In the genomic region with DNA sequence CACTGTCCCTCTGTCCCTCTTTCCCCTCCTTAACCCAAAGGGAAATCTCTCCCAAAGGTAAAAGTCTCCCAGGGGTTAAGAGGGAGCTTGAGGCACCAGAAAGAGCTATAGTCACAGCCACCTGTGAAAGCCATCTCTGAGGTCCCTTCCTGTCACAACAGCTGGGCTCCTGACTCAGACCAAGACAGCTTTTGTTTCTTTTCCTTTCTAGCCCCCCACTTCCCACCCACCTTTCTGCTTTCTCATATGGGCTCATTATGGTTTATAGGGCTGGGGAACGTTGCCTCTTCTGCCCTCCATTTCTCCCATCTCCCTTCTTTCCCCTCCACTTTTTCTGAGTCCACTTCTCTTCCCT, we compare ENCODE assay signal across 8 cellular contexts. TPM values are rescaled to one million over a fixed set of nuclear protein-coding genes. Genes with fewer than 3 reads are reported as not detected.
A peak's percentile ranks its signal among the peaks of the same experiment; 100 is the strongest.
DNase-seq lines count a peak whose midpoint lies in the region; ATAC-seq and TF ChIP-seq lines count a peak whose summit lies in the region.

No MANE protein-coding gene starts in this region.

- H3K4me1 Mint-ChIP-seq in Caco-2 (ENCODE audit: low read depth, unreplicated experiment), result peaks cover 21% of the 10 kb centered on the region

- intact Hi-C loops in Caco-2 (cut with micrococcal nuclease; ENCODE audit: unreplicated experiment), result no loop called here
- intact Hi-C loops in lower lobe of right lung (cut with DNase I), result no loop called here
- intact Hi-C loops in vagina (cut with DNase I), result no loop called here

- H3K36me3 ChIP-seq in Caco-2 (ENCODE audit: control insufficient read depth, insufficient read depth, low read length) (no peaks in the 10 kb centered on the region), lower lobe of right lung (no peaks in the 10 kb centered on the region), vagina (no peaks in the 10 kb centered on the region)

- DNase-seq in Caco-2 (no peak), lower lobe of right lung (no peak), vagina (ENCODE audit: extremely low spot score in 2 of 2) (peak in 1 of 2 donors; percentile 81), GF-D8 (lab: John Stamatoyannopoulos, UW) (no peak), amygdala (lab: John Stamatoyannopoulos, UW) (no peak), ecto neural progenitor cell (ENCODE audit: low spot score) (no peak)

- POLR2A ChIA-PET in Caco-2 (lab: Charles Lee), result interaction anchor here (0.5 to 2.0 kb wide), 5 partner anchors 17 to 142 kb away, joined by 3 to 45 read pairs (median 6); a partner anchor contains a TSS

- CTCF ChIA-PET in Caco-2 (lab: Charles Lee), result interaction anchor here (1.1 to 2.6 kb wide), 2 partner anchors 19 to 51 kb away, joined by 3 to 18 read pairs; a partner anchor contains a TSS

- 0% methylated on average over 1 of the region's 1 CpG for WGBS in adipose tissue, 3 donors

- H3K36me3 Mint-ChIP-seq in Caco-2 (ENCODE audit: insufficient read depth, unreplicated experiment), result peaks cover 5% of the 10 kb centered on the region

- BruUV-seq in Caco-2 (replicated peaks; lab: Mats Ljungman, UMichigan), result TSS peak; percentile 24

- H3K4me3 ChIP-seq in Caco-2 (ENCODE audit: low read depth, low read length) (peak overlapping the region; percentile 51), lower lobe of right lung (peak overlapping the region; percentile 64), vagina (peak overlapping the region; percentile 50 to 55)

- no peak for TF ChIP-seq CTCF in Caco-2 (IDR thresholded peaks at IDR 0.05; ENCODE audit: insufficient read depth in 1 of 2, low read depth in 1 of 2, low read length in 1 of 2, severe bottlenecking in 1 of 2, unreplicated experiment in 1 of 2)
- TF ChIP-seq CTCF in lower lobe of right lung (IDR thresholded peaks at IDR 0.05), result no peak
- TF ChIP-seq CTCF in vagina (IDR thresholded peaks at IDR 0.05), result no peak

- ATAC-seq in HG02852 (IDR thresholded peaks at IDR 0.05; ENCODE audit: unreplicated experiment), result peak; percentile 5
- ATAC-seq in lower lobe of right lung, result no peak

- H3K27me3 ChIP-seq in Caco-2 (replicated peaks; ENCODE audit: control insufficient read depth, insufficient read depth, low read length), result no peaks in the 10 kb centered on the region
- H3K27me3 ChIP-seq in lower lobe of right lung (ENCODE audit: low read depth), result no peaks in the 10 kb centered on the region
- H3K27me3 ChIP-seq in vagina, result no peaks in the 10 kb centered on the region

- H3K27ac Mint-ChIP-seq in Caco-2 (ENCODE audit: unreplicated experiment), result peak overlapping the region; percentile 87

- TF ChIP-seq POLR2A in vagina (IDR thresholded peaks at IDR 0.05), result no peak

- H3K9me3 ChIP-seq in Caco-2 (no peaks in the 10 kb centered on the region), lower lobe of right lung (no peaks in the 10 kb centered on the region), vagina (no peaks in the 10 kb centered on the region)

- H3K27ac ChIP-seq in adipose tissue (ENCODE audit: low read depth, low read length) (peak overlapping the region; percentile 51), lower lobe of right lung (peak overlapping the region; percentile 88), vagina (peak overlapping the region; percentile 72)

- H3K4me3 Mint-ChIP-seq in Caco-2 (ENCODE audit: unreplicated experiment), result peak overlapping the region; percentile 85

- peaks cover 6% of the 10 kb centered on the region for H3K9me3 Mint-ChIP-seq in Caco-2 (ENCODE audit: unreplicated experiment)

- H3K27me3 Mint-ChIP-seq in Caco-2 (ENCODE audit: insufficient read depth, unreplicated experiment), result no peaks in the 10 kb centered on the region

- peaks cover 32% of the 10 kb centered on the region for H3K4me1 ChIP-seq in Caco-2
- peaks cover 6% of the 10 kb centered on the region for H3K4me1 ChIP-seq in lower lobe of right lung
- peaks cover 10% of the 10 kb centered on the region for H3K4me1 ChIP-seq in vagina

RNA-seq across cellular contexts. Expression of a gene that starts 19.1 kb away (rescaled TPM):
- total RNA-seq in Caco-2 (2022), result 762 and 795 TPM in 2 replicates
- polyA plus RNA-seq in adipose tissue, result 100 to 1,000 TPM; 327 to 436 (median 380) TPM
- total RNA-seq in lower lobe of right lung, result 231 TPM
- total RNA-seq in vagina, result 638 TPM

RNA-seq across cellular contexts. Expression of a gene that starts 47.7 kb away (rescaled TPM):
- total RNA-seq in Caco-2 (2022) (9.0 and 9.6 TPM in 2 replicates), lower lobe of right lung (7.3 TPM), vagina (not detected)
- polyA plus RNA-seq in adipose tissue, result 10 to 100 TPM in 2 of 3 donors, 1 to 10 TPM in 1; 6.2 to 12.9 (median 10.0) TPM

RNA-seq across cellular contexts. Expression of a gene that starts 53.4 kb away (rescaled TPM):
- total RNA-seq in Caco-2 (2022) (4.1 and 6.2 TPM in 2 replicates), lower lobe of right lung (2.9 TPM), vagina (not detected)
- 10 to 100 TPM in 1 of 3 donors, 1 to 10 TPM in 2; 1.8 to 10.6 (median 3.1) TPM for polyA plus RNA-seq in adipose tissue

RNA-seq across cellular contexts. Expression of a gene that starts 55.6 kb away (rescaled TPM):
- total RNA-seq in Caco-2 (2022), result 29.5 and 32.4 TPM in 2 replicates
- polyA plus RNA-seq in adipose tissue, result 10 to 100 TPM in 2 of 3 donors, 1 to 10 TPM in 1; 6.2 to 12.3 (median 10.3) TPM
- total RNA-seq in lower lobe of right lung, result 12.7 TPM
- total RNA-seq in vagina, result 4.9 TPM
